ENCODE assay signal across 8 cellular contexts in genomic region chr1:6199298-6200187, GRCh38.
DNase-seq lines count a peak whose midpoint lies in the region; ATAC-seq and TF ChIP-seq lines count a peak whose summit lies in the region.

Gene RPL22 (minus strand): TSS chr1:6199595. CDS start chr1:6199573, 22 bp downstream.

- H3K4me1 Mint-ChIP-seq in activated naive CD4-positive, alpha-beta T cell treated with anti-CD3 and anti-CD28 coated beads, Interleukin-2, amount 50 U/mL, for 24 hours, result peaks cover 46% of the 10 kb centered on the region

- no peaks in the 10 kb centered on the region for H3K9me3 Mint-ChIP-seq in activated naive CD4-positive, alpha-beta T cell treated with anti-CD3 and anti-CD28 coated beads, Interleukin-2, amount 50 U/mL, for 24 hours

- H3K36me3 ChIP-seq in GM06990 (ENCODE audit: control insufficient read depth, insufficient read depth, low read length), result peaks cover 1% of the 10 kb centered on the region; the same call in 1 of the 2 replicates

- H3K27me3 Mint-ChIP-seq in activated naive CD4-positive, alpha-beta T cell treated with anti-CD3 and anti-CD28 coated beads, Interleukin-2, amount 50 U/mL, for 24 hours, result peaks cover 1% of the 10 kb centered on the region

- peaks cover 19% of the 10 kb centered on the region for H3K36me3 Mint-ChIP-seq in activated naive CD4-positive, alpha-beta T cell treated with anti-CD3 and anti-CD28 coated beads, Interleukin-2, amount 50 U/mL, for 24 hours

- H3K4me3 ChIP-seq in GM06990 (replicated peaks; ENCODE audit: low read depth, low read length), result peak within 1 kb of the TSS; percentile 95

- H3K4me3 Mint-ChIP-seq in activated naive CD4-positive, alpha-beta T cell treated with anti-CD3 and anti-CD28 coated beads, Interleukin-2, amount 50 U/mL, for 24 hours, result peak within 1 kb of the TSS; percentile 100

- peak; percentile 95 for DNase-seq in GM06990 (ENCODE audit: extremely low read depth, insufficient read length)
- DNase-seq in NCI-H1092 (lab: John Stamatoyannopoulos, UW), result peak; percentile 100
- peak; percentile 93 for DNase-seq in germinal center (ENCODE audit: low spot score)
- DNase-seq in non-pigmented ciliary epithelial cell (ENCODE audit: low read depth), result peak; percentile 97
- DNase-seq in superior temporal gyrus (ENCODE audit: extremely low spot score), result peak; percentile 99

- H3K27me3 ChIP-seq in GM06990 (replicated peaks; ENCODE audit: control insufficient read depth, insufficient read depth, low read length), result no peaks in the 10 kb centered on the region

- TF ChIP-seq CTCF in GM06990 (IDR thresholded peaks at IDR 0.05; ENCODE audit: insufficient read depth, low read length, poor library complexity, severe bottlenecking), result no peak

- ATAC-seq in HG02588 (IDR thresholded peaks at IDR 0.05; ENCODE audit: unreplicated experiment) (peak; percentile 94), SK-N-SH treated with all-trans-retinoic acid at 6 μM for 48 hours (peak; percentile 98)

- peak within 1 kb of the TSS; percentile 98 for H3K27ac Mint-ChIP-seq in activated naive CD4-positive, alpha-beta T cell treated with anti-CD3 and anti-CD28 coated beads, Interleukin-2, amount 50 U/mL, for 24 hours

TF ChIP-seq in SK-N-SH treated with all-trans-retinoic acid at 6 μM for 48 hours, 23 proteins besides CTCF, POLR2A, EP300 and RAD21:
- TF ChIP-seq GLIS3 (CRISPR knock-in tag; IDR thresholded peaks at IDR 0.05) (no peak), ISL1 (CRISPR knock-in tag; IDR thresholded peaks at IDR 0.05) (no peak), ZFP3 (CRISPR knock-in tag; IDR thresholded peaks at IDR 0.05) (0 out of 2 replicates have a peak, but pooled peaks have one; percentile 14), CSRNP3 (CRISPR knock-in tag; IDR thresholded peaks at IDR 0.05) (no peak), SNAI2 (CRISPR knock-in tag; IDR thresholded peaks at IDR 0.05) (no peak), ZFP30 (CRISPR knock-in tag; IDR thresholded peaks at IDR 0.05) (no peak)

Comparison
In these comparisons a context has a peak if more than half of its experiments do, and no peak if none do; other contexts are left out.
1. Peak in every context shown above with its lines: DNase-seq, ATAC-seq and H3K4me3 ChIP-seq.